In the genomic region with DNA sequence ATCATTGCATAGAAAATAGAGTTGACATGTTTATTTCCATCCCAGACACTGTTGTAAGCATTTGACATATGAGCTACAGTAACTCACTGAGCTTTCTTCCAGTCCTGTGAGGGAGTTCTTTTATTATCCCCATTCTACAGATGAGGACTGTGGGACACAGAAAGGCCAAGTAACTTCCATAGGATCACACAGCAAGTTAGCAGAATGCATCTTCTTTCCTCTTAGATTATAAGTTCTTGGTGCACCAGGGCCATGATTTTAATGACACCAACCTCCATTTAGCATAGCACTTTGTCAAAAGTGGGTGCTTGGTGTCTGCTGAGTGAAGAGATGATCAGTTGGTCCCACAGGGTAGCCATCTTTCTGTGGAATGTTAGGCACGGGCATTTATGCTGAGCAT, we compare ENCODE assay signal across 1 cellular context.
TF ChIP-seq lines count a peak whose summit lies in the region.

No MANE protein-coding gene starts in this region.

TF ChIP-seq in HepG2, 621 proteins besides CTCF, POLR2A, EP300 and RAD21:
- TF ChIP-seq SALL1 (CRISPR knock-in tag; IDR thresholded peaks at IDR 0.05) (no peak), ZNF629 (CRISPR knock-in tag; conservative IDR thresholded peaks at IDR 0.05) (0 out of 2 replicates have a peak, but pooled peaks have one; percentile 24)
